8 cellular contexts compared by ENCODE assay signal in the genomic region with DNA sequence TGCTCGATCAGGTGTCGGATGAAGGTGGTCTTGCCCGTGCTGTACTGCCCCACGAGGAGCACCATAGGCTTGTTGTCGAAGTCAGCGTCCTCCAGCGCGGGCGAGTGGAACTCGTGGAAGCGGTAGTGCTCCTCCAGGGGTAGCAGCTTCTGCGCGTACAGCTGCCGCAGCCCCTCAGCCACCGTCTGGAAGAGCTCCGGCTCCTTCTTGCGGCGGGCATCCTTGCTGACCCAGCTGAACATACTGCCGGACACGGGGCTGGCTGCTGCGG. TPM values are rescaled to one million over a fixed set of nuclear protein-coding genes. Genes with fewer than 3 reads are reported as not detected.
DNase-seq lines count a peak whose midpoint lies in the region; ATAC-seq and TF ChIP-seq lines count a peak whose summit lies in the region.

No MANE protein-coding gene starts in this region.

- in situ Hi-C loops in brain microvascular endothelial cell (cut with HindIII; ENCODE audit: low pct_ligation_motif_present, low sequenced_read_pairs) (no loop called here), transverse colon (cut with MboI; ENCODE audit: low pct_ligation_motif_present in 1 of 4, low pct_unique_long_range_greater_than_20kb in 1 of 4, low sequenced_read_pairs in 3 of 4) (no loop called here)

- peak in 2 of 4 donors; percentile 4 to 26 for ATAC-seq in right lobe of liver
- no peak for ATAC-seq in GM21825 (IDR thresholded peaks at IDR 0.05; ENCODE audit: unreplicated experiment)

- DNase-seq in brain microvascular endothelial cell, result peak; percentile 29
- DNase-seq in right lobe of liver, result no peak
- no peak for DNase-seq in transverse colon
- no peak for DNase-seq in NCI-H82 treated with DMSO at 0.1 percent for 48 hours (lab: John Stamatoyannopoulos, UW; ENCODE audit: unreplicated experiment)
- DNase-seq in KG1 (lab: John Stamatoyannopoulos, UW), result no peak

- H3K9ac ChIP-seq in HUES64 (ENCODE audit: low read depth, low read length), result peak overlapping the region; percentile 74

- H3K4me3 ChIP-seq in GM12875 (ENCODE audit: low read depth, low read length), result peak overlapping the region; percentile 90
- H3K4me3 ChIP-seq in HUES64 (ENCODE audit: low read length), result peak overlapping the region; percentile 98
- H3K4me3 ChIP-seq in brain microvascular endothelial cell (ENCODE audit: low read depth, low read length), result peak overlapping the region; percentile 97
- peak overlapping the region; percentile 77 to 87 (median 79) for H3K4me3 ChIP-seq in right lobe of liver
- H3K4me3 ChIP-seq in transverse colon, result peak overlapping the region; percentile 50 to 99 (median 69)

- under 1% methylated on average over 21 of the region's 21 CpGs for WGBS in HUES64
- WGBS in right lobe of liver (ENCODE audit: insufficient coverage, low coverage, low lambda C conversion rate, missing lambda C conversion rate), result no CpG with 5 or more reads among the region's 21 CpGs
- 2% methylated on average over 17 of the region's 21 CpGs; no CpG with 5 or more reads in 1 of the 2 donors for WGBS in transverse colon (ENCODE audit: low coverage in 1 of 2), 2 donors

- TF ChIP-seq CTCF in GM12875 (IDR thresholded peaks at IDR 0.05; ENCODE audit: borderline replicate concordance, insufficient read depth, low read depth, low read length) (no peak), brain microvascular endothelial cell (IDR thresholded peaks at IDR 0.05; ENCODE audit: low read depth, low read length, missing control alignments) (no peak), right lobe of liver (IDR thresholded peaks at IDR 0.05) (no peak), transverse colon (IDR thresholded peaks at IDR 0.05) (peak in 1 of 5 experiments; percentile 37)

- peaks cover 16% of the 10 kb centered on the region for H3K4me1 ChIP-seq in HUES64 (ENCODE audit: insufficient read depth, low read length)
- peaks cover 3 to 45% (median 18%) of the 10 kb centered on the region in 4 donors for H3K4me1 ChIP-seq in right lobe of liver
- peaks cover 21 to 55% (median 43%) of the 10 kb centered on the region in 4 donors for H3K4me1 ChIP-seq in transverse colon

- TF ChIP-seq POLR2A in right lobe of liver (IDR thresholded peaks at IDR 0.05), result no peak
- no peak for TF ChIP-seq POLR2A in transverse colon (IDR thresholded peaks at IDR 0.05)

- no peak for TF ChIP-seq EP300 in transverse colon (IDR thresholded peaks at IDR 0.05; ENCODE audit: low read depth)

- H3K9me3 ChIP-seq in HUES64 (ENCODE audit: insufficient read depth, low read depth, low read length), result no peaks in the 10 kb centered on the region
- no peaks in the 10 kb centered on the region for H3K9me3 ChIP-seq in right lobe of liver
- H3K9me3 ChIP-seq in transverse colon, result no peaks in the 10 kb centered on the region

- 0 out of 2 replicates have a peak, but pooled peaks cover 6% of the 10 kb centered on the region for H3K27me3 ChIP-seq in HUES64 (ENCODE audit: insufficient read depth, low read length)
- no peaks in the 10 kb centered on the region for H3K27me3 ChIP-seq in brain microvascular endothelial cell (replicated peaks)
- no peaks in the 10 kb centered on the region for H3K27me3 ChIP-seq in right lobe of liver
- no peaks in the 10 kb centered on the region for H3K27me3 ChIP-seq in transverse colon

- peaks cover 12% of the 10 kb centered on the region; the same call in 1 of the 2 replicates for H3K36me3 ChIP-seq in HUES64 (ENCODE audit: insufficient read depth, low read length)
- H3K36me3 ChIP-seq in brain microvascular endothelial cell (replicated peaks), result peaks cover 7% of the 10 kb centered on the region
- no peaks in the 10 kb centered on the region for H3K36me3 ChIP-seq in right lobe of liver
- peaks cover 0 to 4% (median 0%) of the 10 kb centered on the region in 4 donors for H3K36me3 ChIP-seq in transverse colon

- no peak overlapping the region for H3K27ac ChIP-seq in HUES64 (ENCODE audit: low read depth, low read length)
- peak overlapping the region; percentile 7 for H3K27ac ChIP-seq in brain microvascular endothelial cell
- H3K27ac ChIP-seq in right lobe of liver, result peak overlapping the region; percentile 32 to 47 (median 47)
- H3K27ac ChIP-seq in transverse colon, result peak overlapping the region; percentile 88 to 98 (median 92)

- intact Hi-C loops in right lobe of liver (cut with DNase I), result no loop called here
- intact Hi-C loops in transverse colon (cut with DNase I; ENCODE audit: low total_unique reads), result no loop called here

RNA-seq across cellular contexts. Expression of a gene that starts 0.3 kb away (rescaled TPM):
- 20.5 TPM for polyA plus RNA-seq in HUES64 (2013, experiment 1 of 2)
- 19.7 TPM for polyA plus RNA-seq in HUES64 (2013, experiment 2 of 2)
- total RNA-seq in right lobe of liver, result 10 to 100 TPM; 18.8 to 36.1 (median 26.3) TPM
- 100 to 1,000 TPM in 2 of 4 donors, 10 to 100 TPM in 2; 67.9 to 202 (median 116) TPM for total RNA-seq in transverse colon

RNA-seq across cellular contexts. Expression of a gene that starts 33.7 kb away (rescaled TPM):
- polyA plus RNA-seq in HUES64 (2013, experiment 1 of 2), result 4.0 TPM
- polyA plus RNA-seq in HUES64 (2013, experiment 2 of 2), result 4.4 TPM
- 1 to 10 TPM in 1 of 6 experiments, under 1 TPM in 5; 0.63 to 1.1 (median 0.99) TPM for total RNA-seq in right lobe of liver
- total RNA-seq in transverse colon, result 10 to 100 TPM; 32.6 to 82.3 (median 46.9) TPM

RNA-seq across cellular contexts. Expression of a gene that starts 38.9 kb away (rescaled TPM):
- polyA plus RNA-seq in HUES64 (2013, experiment 1 of 2), result 8.8 TPM
- polyA plus RNA-seq in HUES64 (2013, experiment 2 of 2), result 8.9 TPM
- total RNA-seq in right lobe of liver (10 to 100 TPM; 26.4 to 42.9 (median 32.2) TPM), transverse colon (10 to 100 TPM; 30.1 to 82.3 (median 46.4) TPM)

RNA-seq across cellular contexts. Expression of a gene that starts 46.3 kb away (rescaled TPM):
- 3.0 TPM for polyA plus RNA-seq in HUES64 (2013, experiment 1 of 2)
- 5.3 TPM for polyA plus RNA-seq in HUES64 (2013, experiment 2 of 2)
- 10 to 100 TPM in 1 of 6 experiments, 1 to 10 TPM in 5; 6.8 to 12.6 (median 8.9) TPM for total RNA-seq in right lobe of liver
- 10 to 100 TPM; 16.7 to 38.1 (median 26.8) TPM for total RNA-seq in transverse colon

RNA-seq across cellular contexts. Expression of a gene that starts 57.5 kb away (rescaled TPM):
- 0.60 TPM for polyA plus RNA-seq in HUES64 (2013, experiment 1 of 2)
- 0.63 TPM for polyA plus RNA-seq in HUES64 (2013, experiment 2 of 2)
- total RNA-seq in right lobe of liver (under 1 TPM in 1 of 6 experiments, not detected in 5; 0.46 TPM), transverse colon (1 to 10 TPM in 1 of 4 donors, not detected in 3; 6.0 TPM)

Comparison
In these comparisons a context has a peak if more than half of its experiments do, and no peak if none do; other contexts are left out.
1. RNA of a gene that starts 33.7 kb away (total RNA-seq): 32.6 to 82.3 TPM in transverse colon; 0.63 to 1.1 TPM in right lobe of liver; every median in the first group is over 10 times any median in the second.
2. Peak in every context shown above with its lines, with median percentiles within 50 percentile points of each other: H3K4me3 ChIP-seq.